In genomic region chr3:48244462-48244861, GRCh38 we compare ENCODE assay signal across 3 cellular contexts.
TF ChIP-seq lines count a peak whose summit lies in the region.

No MANE protein-coding gene starts in this region.

TF ChIP-seq in HepG2, 621 proteins besides CTCF, POLR2A, EP300 and RAD21:
- no peak for TF ChIP-seq ZNF232 (CRISPR knock-in tag; IDR thresholded peaks at IDR 0.05; ENCODE audit: borderline replicate concordance)
- TF ChIP-seq MAFK (conservative IDR thresholded peaks at IDR 0.05 in 1 of 2, IDR thresholded peaks at IDR 0.05 in 1 of 2; ENCODE audit: low read length in 2 of 2), result no peak
- TF ChIP-seq PPARG (CRISPR knock-in tag; conservative IDR thresholded peaks at IDR 0.05), result no peak
- peak; percentile 34; the same call in 1 of the 2 replicates for TF ChIP-seq ATF7 (IDR thresholded peaks at IDR 0.05)
- TF ChIP-seq ATF7 (CRISPR knock-in tag; IDR thresholded peaks at IDR 0.05), result no peak

TF ChIP-seq in HEK293, 187 proteins besides CTCF, POLR2A, EP300 and RAD21 (continues in another document):
- TF ChIP-seq ZNF518A (tag by site-specific recombination; conservative IDR thresholded peaks at IDR 0.05; ENCODE audit: low read depth) (no peak), ZNF280D (tag by site-specific recombination; IDR thresholded peaks at IDR 0.05) (no peak), ZNF398 (tag by site-specific recombination; IDR thresholded peaks at IDR 0.05) (no peak), ZNF701 (tag by site-specific recombination; IDR thresholded peaks at IDR 0.05) (no peak), ZNF624 (tag by site-specific recombination; IDR thresholded peaks at IDR 0.05) (no peak), ZNF174 (tag by site-specific recombination; IDR thresholded peaks at IDR 0.05) (no peak), ZNF621 (tag by site-specific recombination; IDR thresholded peaks at IDR 0.05) (no peak)
- TF ChIP-seq, protein P1, sequence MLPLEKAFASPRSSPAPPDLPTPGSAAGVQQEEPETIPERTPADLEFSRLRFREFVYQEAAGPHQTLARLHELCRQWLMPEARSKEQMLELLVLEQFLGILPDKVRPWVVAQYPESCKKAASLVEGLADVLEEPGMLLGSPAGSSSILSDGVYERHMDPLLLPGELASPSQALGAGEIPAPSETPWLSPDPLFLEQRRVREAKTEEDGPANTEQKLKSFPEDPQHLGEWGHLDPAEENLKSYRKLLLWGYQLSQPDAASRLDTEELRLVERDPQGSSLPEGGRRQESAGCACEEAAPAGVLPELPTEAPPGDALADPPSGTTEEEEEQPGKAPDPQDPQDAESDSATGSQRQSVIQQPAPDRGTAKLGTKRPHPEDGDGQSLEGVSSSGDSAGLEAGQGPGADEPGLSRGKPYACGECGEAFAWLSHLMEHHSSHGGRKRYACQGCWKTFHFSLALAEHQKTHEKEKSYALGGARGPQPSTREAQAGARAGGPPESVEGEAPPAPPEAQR (tag by site-specific recombination; IDR thresholded peaks at IDR 0.05), result no peak

TF ChIP-seq in K562, 482 proteins besides CTCF, POLR2A, EP300 and RAD21:
- TF ChIP-seq ARHGAP35 (IDR thresholded peaks at IDR 0.05; ENCODE audit: partially characterized antibody) (no peak), HDAC2 (IDR thresholded peaks at IDR 0.05) (no peak)
- TF ChIP-seq, protein P2, sequence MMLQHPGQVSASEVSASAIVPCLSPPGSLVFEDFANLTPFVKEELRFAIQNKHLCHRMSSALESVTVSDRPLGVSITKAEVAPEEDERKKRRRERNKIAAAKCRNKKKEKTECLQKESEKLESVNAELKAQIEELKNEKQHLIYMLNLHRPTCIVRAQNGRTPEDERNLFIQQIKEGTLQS (IDR thresholded peaks at IDR 0.05), result 0 out of 2 replicates have a peak, but pooled peaks have one; percentile 30
- TF ChIP-seq, protein P2 (CRISPR knock-in tag; conservative IDR thresholded peaks at IDR 0.05), result no peak
